15 cellular contexts compared by ENCODE assay signal in genomic region chr14:51581017-51581881, GRCh38.
A peak's percentile ranks its signal among the peaks of the same experiment; 100 is the strongest.
DNase-seq lines count a peak whose midpoint lies in the region; ATAC-seq, FAIRE-seq and TF ChIP-seq lines count a peak whose summit lies in the region.
"Had no signal": no experiment of that assay in that cellular context is flagged by ENCODE, and none has a peak within 500 bp of the region (broad histone marks: within the 10 kb centered on the region; RNA-seq: fewer than 3 reads in every experiment).

No MANE protein-coding gene starts in this region.

- FAIRE-seq in HTR-8/SVneo (lab: Jason Lieb, UNC) = no peak

- no peaks in the 10 kb centered on the region for H3K9me3 Mint-ChIP-seq in effector memory CD8-positive, alpha-beta T cell

- ATAC-seq in effector memory CD8-positive, alpha-beta T cell (replicated peaks) = no peak

- no peak overlapping the region for H3K27ac Mint-ChIP-seq in effector memory CD8-positive, alpha-beta T cell

- in situ Hi-C loops in astrocyte of the spinal cord (cut with HindIII; ENCODE audit: low sequenced_read_pairs) = no loop called here

- no peaks in the 10 kb centered on the region for H3K27me3 ChIP-seq in AG04450 (ENCODE audit: control insufficient read depth, insufficient read depth, low read length)
- H3K27me3 ChIP-seq: adrenal gland, ovary, transverse colon had no signal

- H3K36me3 Mint-ChIP-seq in effector memory CD8-positive, alpha-beta T cell (ENCODE audit: insufficient read depth) = no peaks in the 10 kb centered on the region

- no peak overlapping the region for H3K4me3 ChIP-seq in AG04450 (ENCODE audit: low read depth, low read length)
- H3K4me3 ChIP-seq in astrocyte of the spinal cord (ENCODE audit: low read depth, low read length) = no peak overlapping the region
- H3K4me3 ChIP-seq: adrenal gland, ovary, transverse colon had no signal

- H3K4me3 Mint-ChIP-seq in effector memory CD8-positive, alpha-beta T cell = no peak overlapping the region

- H3K27me3 Mint-ChIP-seq in effector memory CD8-positive, alpha-beta T cell = peaks cover 52 to 59% of the 10 kb centered on the region in 2 donors

- no peaks in the 10 kb centered on the region for H3K9me3 ChIP-seq in AG04450 (ENCODE audit: control insufficient read depth, insufficient read depth, low read length)
- H3K9me3 ChIP-seq: adrenal gland, ovary, transverse colon had no signal

- CTCF ChIA-PET in AG04450 (lab: Charles Lee) = no interaction called here

- DNase-seq in AG04450 (ENCODE audit: low read depth, low spot score) (peak; percentile 57), HTR-8/SVneo (ENCODE audit: insufficient read length, low spot score) (peak; percentile 23), astrocyte of the spinal cord (ENCODE audit: low read depth, low spot score) (peak; percentile 84), iris pigment epithelial cell (ENCODE audit: low read depth) (peak; percentile 83), SIG-M5 (lab: John Stamatoyannopoulos, UW) (no peak), 8988T (no peak), cerebellar nuclear complex (lab: John Stamatoyannopoulos, UW) (no peak)
- no peak for DNase-seq in effector memory CD8-positive, alpha-beta T cell
- DNase-seq: adrenal gland, AML-193, DND-41, NCI-H526 treated with DMSO at 0.1 percent for 48 hours, ovary, transverse colon, WERI-Rb-1 had no signal

- H3K4me1 Mint-ChIP-seq in effector memory CD8-positive, alpha-beta T cell (ENCODE audit: low read depth in 2 of 2) = no peaks in the 10 kb centered on the region

- POLR2A ChIA-PET in AG04450 (lab: Yijun Ruan, JAX) = interaction anchor here (0.8 to 1.9 kb wide), 4 partner anchors 16 to 71 kb away, joined by 4 to 5 read pairs (median 4); no protein-coding TSS in a partner anchor

- no peak overlapping the region for H3K27ac ChIP-seq in AG04450 (ENCODE audit: low read depth, low read length)
- H3K27ac ChIP-seq: adrenal gland, ovary, WERI-Rb-1 had no signal

- no peak for TF ChIP-seq CTCF in AG04450 (IDR thresholded peaks at IDR 0.05; ENCODE audit: low read depth, low read length)
- no peak for TF ChIP-seq CTCF in astrocyte of the spinal cord (IDR thresholded peaks at IDR 0.05; ENCODE audit: low read depth, low read length)

Comparison
In these comparisons a context has a peak if more than half of its experiments do, and no peak if none do; other contexts are left out.
1. DNase-seq: peak in AG04450 (single experiment), HTR-8/SVneo (single experiment), astrocyte of the spinal cord (single experiment) and iris pigment epithelial cell (single experiment); none in SIG-M5 (single experiment), 8988T (single experiment), effector memory CD8-positive, alpha-beta T cell (0 of 3) and cerebellar nuclear complex (0 of 2).